In genomic region chr11:6297831-6298230, GRCh38 we compare ENCODE assay signal across 12 cellular contexts. TPM values are rescaled to one million over a fixed set of nuclear protein-coding genes. Genes with fewer than 3 reads are reported as not detected.
DNase-seq lines count a peak whose midpoint lies in the region; ATAC-seq and TF ChIP-seq lines count a peak whose summit lies in the region.
"Had no signal": no experiment of that assay in that cellular context is flagged by ENCODE, and none has a peak within 500 bp of the region (broad histone marks: within the 10 kb centered on the region; RNA-seq: fewer than 3 reads in every experiment).

No MANE protein-coding gene starts in this region.

- no peak overlapping the region for H3K27ac Mint-ChIP-seq in activated CD8-positive, alpha-beta memory T cell treated with anti-CD3 and anti-CD28 coated beads, Interleukin-2, amount 10 ng/mL, durations not matched to agents 7 days and 5 days
- no peak overlapping the region for H3K27ac Mint-ChIP-seq in natural killer cell

- H3K4me3 Mint-ChIP-seq in activated CD8-positive, alpha-beta memory T cell treated with anti-CD3 and anti-CD28 coated beads, Interleukin-2, amount 10 ng/mL, durations not matched to agents 7 days and 5 days: no peak overlapping the region
- no peak overlapping the region for H3K4me3 Mint-ChIP-seq in natural killer cell

- H3K9me3 Mint-ChIP-seq in activated CD8-positive, alpha-beta memory T cell treated with anti-CD3 and anti-CD28 coated beads, Interleukin-2, amount 10 ng/mL, durations not matched to agents 7 days and 5 days (ENCODE audit: low read depth): no peaks in the 10 kb centered on the region
- H3K9me3 Mint-ChIP-seq in natural killer cell: no peaks in the 10 kb centered on the region

- 95% methylated on average over 1 of the region's 1 CpG for WGBS in esophagus muscularis mucosa

- no peak for DNase-seq in cardiac muscle cell (ENCODE audit: low read depth in 1 of 2, low spot score in 1 of 2)
- DNase-seq in Right ventricle myocardium inferior (ENCODE audit: missing footprints): no peak
- DNase-seq in NCI-H524 treated with DMSO at 0.1 percent for 48 hours (lab: John Stamatoyannopoulos, UW): peak; percentile 51
- no peak for DNase-seq in esophagus muscularis mucosa (ENCODE audit: extremely low spot score)
- DNase-seq in tibial artery: no peak
- DNase-seq in caudate nucleus (lab: John Stamatoyannopoulos, UW): no peak
- no peak for DNase-seq in activated CD8-positive, alpha-beta memory T cell treated with anti-CD3 and anti-CD28 coated beads, Interleukin-2, amount 10 ng/mL, durations not matched to agents 7 days and 5 days
- no peak for DNase-seq in natural killer cell
- DNase-seq: activated CD8-positive, alpha-beta memory T cell treated with anti-CD3 and anti-CD28 coated beads, Interleukin-2, amount 50 U/mL, for 4 hours; effector CD8-positive, alpha-beta T cell had no signal

- H3K9me3 ChIP-seq in cardiac muscle cell (ENCODE audit: low read depth): no peaks in the 10 kb centered on the region
- no peaks in the 10 kb centered on the region for H3K9me3 ChIP-seq in esophagus muscularis mucosa
- no peaks in the 10 kb centered on the region for H3K9me3 ChIP-seq in tibial artery
- H3K9me3 ChIP-seq: Caco-2 had no signal

- intact Hi-C loops in Right ventricle myocardium inferior (cut with DNase I) (loop anchor here (1.0 to 2.0 kb wide), 2 partner anchors 47 to 55 kb away; no protein-coding TSS in a partner anchor), esophagus muscularis mucosa (cut with DNase I) (loop anchor here (5.0 kb wide), 1 partner anchor 54 kb away; no protein-coding TSS in a partner anchor), tibial artery (cut with DNase I; ENCODE audit: low total_unique reads) (loop anchor here (5.0 kb wide), 1 partner anchor 64 kb away; no protein-coding TSS in a partner anchor), natural killer cell (cut with micrococcal nuclease) (no loop called here)

- no peaks in the 10 kb centered on the region for H3K4me1 Mint-ChIP-seq in activated CD8-positive, alpha-beta memory T cell treated with anti-CD3 and anti-CD28 coated beads, Interleukin-2, amount 10 ng/mL, durations not matched to agents 7 days and 5 days
- H3K4me1 Mint-ChIP-seq in natural killer cell: no peaks in the 10 kb centered on the region

- CTCF ChIA-PET in activated CD8-positive, alpha-beta memory T cell treated with anti-CD3 and anti-CD28 coated beads, Interleukin-2, amount 10 ng/mL, durations not matched to agents 7 days and 5 days (lab: Charles Lee): interaction anchor here (1.5 to 6.5 kb wide), 6 partner anchors 11 to 65 kb away, joined by 3 to 29 read pairs (median 7); no protein-coding TSS in a partner anchor

- H3K27me3 Mint-ChIP-seq in activated CD8-positive, alpha-beta memory T cell treated with anti-CD3 and anti-CD28 coated beads, Interleukin-2, amount 10 ng/mL, durations not matched to agents 7 days and 5 days: peaks cover 21% of the 10 kb centered on the region
- H3K27me3 Mint-ChIP-seq in natural killer cell (ENCODE audit: low read depth in 2 of 2): peaks cover 9 to 26% of the 10 kb centered on the region in 2 donors

- TF ChIP-seq CTCF in cardiac muscle cell (IDR thresholded peaks at IDR 0.05; ENCODE audit: low read depth, low read length) (peak; percentile 43), esophagus muscularis mucosa (IDR thresholded peaks at IDR 0.05) (peak; percentile 31 to 44 (median 43)), tibial artery (IDR thresholded peaks at IDR 0.05) (peak; percentile 45 to 56), natural killer cell (IDR thresholded peaks at IDR 0.05) (no peak)

- ATAC-seq in Right ventricle myocardium inferior (no peak), natural killer cell (no peak)
- ATAC-seq in activated CD8-positive, alpha-beta memory T cell treated with anti-CD3 and anti-CD28 coated beads, Interleukin-2, amount 10 ng/mL, durations not matched to agents 7 days and 5 days: no peak

- no peak overlapping the region for H3K4me3 ChIP-seq in cardiac muscle cell
- no peak overlapping the region for H3K4me3 ChIP-seq in esophagus muscularis mucosa
- no peak overlapping the region for H3K4me3 ChIP-seq in tibial artery

- H3K27ac ChIP-seq in cardiac muscle cell: no peak overlapping the region
- no peak overlapping the region for H3K27ac ChIP-seq in esophagus muscularis mucosa (replicated peaks in 1 of 4)
- H3K27ac ChIP-seq in tibial artery: no peak overlapping the region
- no peak overlapping the region for H3K27ac ChIP-seq in caudate nucleus (ENCODE audit: low read depth, low read length)

- no peaks in the 10 kb centered on the region for H3K36me3 Mint-ChIP-seq in activated CD8-positive, alpha-beta memory T cell treated with anti-CD3 and anti-CD28 coated beads, Interleukin-2, amount 10 ng/mL, durations not matched to agents 7 days and 5 days
- H3K36me3 Mint-ChIP-seq in natural killer cell: no peaks in the 10 kb centered on the region

- no peak for TF ChIP-seq EP300 in esophagus muscularis mucosa (IDR thresholded peaks at IDR 0.05)

- H3K36me3 ChIP-seq in cardiac muscle cell (no peaks in the 10 kb centered on the region), esophagus muscularis mucosa (no peaks in the 10 kb centered on the region), tibial artery (no peaks in the 10 kb centered on the region)

- H3K27me3 ChIP-seq in cardiac muscle cell (no peaks in the 10 kb centered on the region), esophagus muscularis mucosa (no peaks in the 10 kb centered on the region), tibial artery (no peaks in the 10 kb centered on the region)

- no peaks in the 10 kb centered on the region for H3K4me1 ChIP-seq in cardiac muscle cell (ENCODE audit: low read depth)
- no peaks in the 10 kb centered on the region for H3K4me1 ChIP-seq in esophagus muscularis mucosa
- no peaks in the 10 kb centered on the region for H3K4me1 ChIP-seq in tibial artery
- H3K4me1 ChIP-seq: Caco-2 had no signal

- no peak for TF ChIP-seq POLR2A in esophagus muscularis mucosa (IDR thresholded peaks at IDR 0.05; ENCODE audit: low read depth)

RNA-seq across cellular contexts. Expression of gene CAVIN3, which starts 22.5 kb away (rescaled TPM):
- total RNA-seq in cardiac muscle cell (54.5 and 71.8 TPM in 2 replicates), Right ventricle myocardium inferior (42.5 TPM), esophagus muscularis mucosa (100 to 1,000 TPM; 172 to 298 (median 264) TPM), natural killer cell (not detected)
- polyA plus RNA-seq in cardiac muscle cell: 57.4 and 76.1 TPM in 2 replicates
- total RNA-seq in activated CD8-positive, alpha-beta memory T cell treated with anti-CD3 and anti-CD28 coated beads, Interleukin-2, amount 10 ng/mL, durations not matched to agents 7 days and 5 days: 10 to 100 TPM in 1 of 2 experiments, 1 to 10 TPM in 1; 4.9 to 18.7 TPM

RNA-seq across cellular contexts. Expression of gene CCKBR, which starts 38.2 kb away (rescaled TPM):
- total RNA-seq in cardiac muscle cell: 4.9 and 5.2 TPM in 2 replicates
- polyA plus RNA-seq in cardiac muscle cell: 4.4 and 5.4 TPM in 2 replicates
- total RNA-seq in Right ventricle myocardium inferior: not detected
- total RNA-seq in esophagus muscularis mucosa: not detected
- not detected for total RNA-seq in activated CD8-positive, alpha-beta memory T cell treated with anti-CD3 and anti-CD28 coated beads, Interleukin-2, amount 10 ng/mL, durations not matched to agents 7 days and 5 days
- total RNA-seq in natural killer cell: not detected
- total RNA-seq: mononuclear cell had no signal

RNA-seq across cellular contexts. Expression of gene CNGA4, which starts 58.9 kb away (rescaled TPM):
- 0.32 and 0.83 TPM in 2 replicates for total RNA-seq in cardiac muscle cell
- polyA plus RNA-seq in cardiac muscle cell: 0.39 TPM in 1 of 2 replicates, not detected in the other
- total RNA-seq in Right ventricle myocardium inferior: not detected
- total RNA-seq in esophagus muscularis mucosa: not detected
- under 1 TPM in 1 of 2 experiments, not detected in 1; 0.26 TPM for total RNA-seq in activated CD8-positive, alpha-beta memory T cell treated with anti-CD3 and anti-CD28 coated beads, Interleukin-2, amount 10 ng/mL, durations not matched to agents 7 days and 5 days
- under 1 TPM; 0.35 to 0.50 (median 0.39) TPM for total RNA-seq in natural killer cell
- total RNA-seq: Caco-2 had no signal

Comparison
In these comparisons a context has a peak if more than half of its experiments do, and no peak if none do; other contexts are left out.
1. RNA of gene CAVIN3, which starts 22.5 kb away (total RNA-seq): 172 to 298 TPM in esophagus muscularis mucosa, 54.5 to 71.8 TPM in cardiac muscle cell, 42.5 TPM in Right ventricle myocardium inferior (single experiment) and 4.9 to 18.7 TPM in activated CD8-positive, alpha-beta memory T cell treated with anti-CD3 and anti-CD28 coated beads, Interleukin-2, amount 10 ng/mL, durations not matched to agents 7 days and 5 days; not detected in natural killer cell; every median in the first group is over 4 times any median in the second.